ENCODE assay signal across 24 cellular contexts in the genomic region with DNA sequence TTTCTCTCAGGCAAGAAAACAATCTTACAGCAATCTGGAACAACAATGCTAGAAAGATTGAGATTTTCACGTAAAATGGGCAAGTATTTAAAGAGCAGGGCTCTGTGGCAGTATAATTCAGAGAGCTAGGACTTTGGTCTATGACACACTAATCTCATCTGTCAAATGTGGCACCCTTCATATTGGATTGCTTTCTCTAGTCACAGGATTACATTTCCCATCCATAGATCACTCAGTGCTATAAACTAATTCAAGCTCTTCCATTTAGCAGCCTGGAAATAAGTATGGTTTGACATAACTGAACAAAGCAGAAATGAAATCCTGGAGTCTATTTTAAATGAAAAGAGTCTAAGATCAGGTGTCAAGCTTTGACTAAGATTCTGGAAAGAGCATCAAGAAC.
"Had no signal": no experiment of that assay in that cellular context is flagged by ENCODE, and none has a peak within 500 bp of the region (broad histone marks: within the 10 kb centered on the region; RNA-seq: fewer than 3 reads in every experiment).

No MANE protein-coding gene starts in this region.

- DNase-seq: colonic mucosa; cortex of kidney; dermis blood vessel endothelial cell; dorsolateral prefrontal cortex; effector CD4-positive, alpha-beta T cell; effector CD8-positive, alpha-beta T cell; effector memory CD4-positive, alpha-beta T cell; effector memory CD8-positive, alpha-beta T cell; endodermal cell; erythroblast; esophagus squamous epithelium; foreskin fibroblast; foreskin melanocyte; gastrocnemius medialis; glutamatergic neuron; head of caudate nucleus; heart left ventricle; heart right ventricle had no signal

- H3K36me3 ChIP-seq: colonic mucosa, esophagus muscularis mucosa, esophagus squamous epithelium, gastrocnemius medialis, gastroesophageal sphincter, heart left ventricle, heart right ventricle had no signal

- H3K4me1 ChIP-seq: colonic mucosa, esophagus muscularis mucosa, esophagus squamous epithelium, gastrocnemius medialis, gastroesophageal sphincter, heart left ventricle, heart right ventricle had no signal

- FAIRE-seq: endothelial cell of umbilical vein had no signal

- H3K27me3 ChIP-seq: colonic mucosa, dorsolateral prefrontal cortex, esophagus muscularis mucosa, esophagus squamous epithelium, gastrocnemius medialis, gastroesophageal sphincter, heart left ventricle, heart right ventricle had no signal

- H3K27ac ChIP-seq: colonic mucosa, coronary artery, dorsolateral prefrontal cortex, epithelial cell of prostate, esophagus muscularis mucosa, esophagus squamous epithelium, gastrocnemius medialis, gastroesophageal sphincter, heart left ventricle, heart right ventricle had no signal

- ATAC-seq: effector memory CD8-positive, alpha-beta T cell; esophagus mucosa; gastrocnemius medialis; gastroesophageal sphincter; heart left ventricle; heart right ventricle had no signal

- H3K9me3 ChIP-seq: colonic mucosa, gastrocnemius medialis, gastroesophageal sphincter had no signal

- H3K4me3 ChIP-seq: colonic mucosa, coronary artery, dorsolateral prefrontal cortex, esophagus muscularis mucosa, esophagus squamous epithelium, gastrocnemius medialis, gastroesophageal sphincter, heart left ventricle, heart right ventricle had no signal
